Comparison of ENCODE assay signal across 21 cellular contexts in genomic region chr4:143883529-143883928, GRCh38. TPM values are rescaled to one million over a fixed set of nuclear protein-coding genes. Genes with fewer than 3 reads are reported as not detected.
"Had no signal": no experiment of that assay in that cellular context is flagged by ENCODE, and none has a peak within 500 bp of the region (broad histone marks: within the 10 kb centered on the region; RNA-seq: fewer than 3 reads in every experiment).

No MANE protein-coding gene starts in this region.

- H3K4me1 Mint-ChIP-seq: T-cell had no signal

- DNase-seq: Karpas-422, KG1, MM.1S, NCI-H1092 treated with DMSO at 0.1 percent for 48 hours, NCI-H1436 treated with DMSO at 0.1 percent for 48 hours, NCI-H1694, NCI-H187 treated with DMSO at 0.1 percent for 48 hours, NCI-H2029 treated with DMSO at 0.1 percent for 48 hours, NCI-H2171 treated with DMSO at 0.1 percent for 48 hours, NCI-H226, NCI-H446, NCI-H510A, NCI-H524 treated with DMSO at 0.1 percent for 48 hours, NCI-H69, NCI-H774, SHP77, SK-N-SH, SW 1271, T-cell had no signal

- H3K27me3 Mint-ChIP-seq: T-cell had no signal

- H3K27ac Mint-ChIP-seq: T-cell had no signal

- H3K36me3 Mint-ChIP-seq: T-cell had no signal

- H3K4me3 Mint-ChIP-seq: T-cell had no signal

- H3K9me3 Mint-ChIP-seq: T-cell had no signal

- ATAC-seq: T-cell had no signal

RNA-seq across cellular contexts. Expression of gene GYPE, which starts 21.8 kb away (rescaled TPM):
- total RNA-seq: HT-29, M059J had no signal
